1 cellular context compared by ENCODE assay signal in the genomic region with DNA sequence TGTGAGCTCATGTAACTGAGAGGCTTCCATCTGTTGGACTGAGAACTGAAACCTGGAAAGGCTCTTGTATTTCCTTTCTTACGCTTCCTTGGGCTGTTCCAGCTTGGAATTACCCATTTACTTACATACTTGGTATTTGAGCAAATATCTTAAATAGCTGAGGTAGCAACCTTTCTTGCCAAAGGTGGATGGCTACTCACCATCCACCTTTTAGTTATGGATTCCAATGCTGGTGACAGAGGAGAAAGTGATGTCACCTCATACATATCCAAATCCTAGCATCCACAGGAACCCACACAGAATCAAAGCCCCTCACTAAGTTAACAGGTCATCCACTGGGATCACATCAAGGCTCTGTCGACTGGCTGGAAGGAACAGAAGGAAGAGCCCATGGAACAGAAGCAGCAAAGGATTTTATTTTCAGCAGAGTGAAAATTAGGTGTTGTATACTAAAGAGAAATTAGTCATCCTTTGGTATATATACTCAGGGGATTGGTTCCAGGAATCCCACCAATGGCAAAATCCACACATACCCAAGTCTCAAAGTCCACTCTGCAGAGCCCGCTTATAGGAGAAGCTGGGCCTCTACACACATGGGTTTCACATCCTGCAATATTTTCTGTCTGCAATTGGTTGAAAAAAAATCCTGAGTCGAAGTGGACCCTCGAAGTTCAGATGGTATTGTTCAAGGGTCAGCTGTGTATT.
TF ChIP-seq lines count a peak whose summit lies in the region.

No MANE protein-coding gene starts in this region.

TF ChIP-seq in GM23338, 12 proteins besides CTCF, POLR2A, EP300 and RAD21 (continued from another document):
- TF ChIP-seq, protein P1, sequence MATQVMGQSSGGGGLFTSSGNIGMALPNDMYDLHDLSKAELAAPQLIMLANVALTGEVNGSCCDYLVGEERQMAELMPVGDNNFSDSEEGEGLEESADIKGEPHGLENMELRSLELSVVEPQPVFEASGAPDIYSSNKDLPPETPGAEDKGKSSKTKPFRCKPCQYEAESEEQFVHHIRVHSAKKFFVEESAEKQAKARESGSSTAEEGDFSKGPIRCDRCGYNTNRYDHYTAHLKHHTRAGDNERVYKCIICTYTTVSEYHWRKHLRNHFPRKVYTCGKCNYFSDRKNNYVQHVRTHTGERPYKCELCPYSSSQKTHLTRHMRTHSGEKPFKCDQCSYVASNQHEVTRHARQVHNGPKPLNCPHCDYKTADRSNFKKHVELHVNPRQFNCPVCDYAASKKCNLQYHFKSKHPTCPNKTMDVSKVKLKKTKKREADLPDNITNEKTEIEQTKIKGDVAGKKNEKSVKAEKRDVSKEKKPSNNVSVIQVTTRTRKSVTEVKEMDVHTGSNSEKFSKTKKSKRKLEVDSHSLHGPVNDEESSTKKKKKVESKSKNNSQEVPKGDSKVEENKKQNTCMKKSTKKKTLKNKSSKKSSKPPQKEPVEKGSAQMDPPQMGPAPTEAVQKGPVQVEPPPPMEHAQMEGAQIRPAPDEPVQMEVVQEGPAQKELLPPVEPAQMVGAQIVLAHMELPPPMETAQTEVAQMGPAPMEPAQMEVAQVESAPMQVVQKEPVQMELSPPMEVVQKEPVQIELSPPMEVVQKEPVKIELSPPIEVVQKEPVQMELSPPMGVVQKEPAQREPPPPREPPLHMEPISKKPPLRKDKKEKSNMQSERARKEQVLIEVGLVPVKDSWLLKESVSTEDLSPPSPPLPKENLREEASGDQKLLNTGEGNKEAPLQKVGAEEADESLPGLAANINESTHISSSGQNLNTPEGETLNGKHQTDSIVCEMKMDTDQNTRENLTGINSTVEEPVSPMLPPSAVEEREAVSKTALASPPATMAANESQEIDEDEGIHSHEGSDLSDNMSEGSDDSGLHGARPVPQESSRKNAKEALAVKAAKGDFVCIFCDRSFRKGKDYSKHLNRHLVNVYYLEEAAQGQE (IDR thresholded peaks at IDR 0.05; ENCODE audit: unreplicated experiment), result no peak
- TF ChIP-seq ZNF331 (CRISPR knock-in tag; IDR thresholded peaks at IDR 0.05; ENCODE audit: low read depth) (no peak), NANOG (IDR thresholded peaks at IDR 0.05; ENCODE audit: borderline replicate concordance) (no peak), CREB1 (CRISPR knock-in tag; IDR thresholded peaks at IDR 0.05; ENCODE audit: low read depth) (no peak), EZH2 (IDR thresholded peaks at IDR 0.05; ENCODE audit: low read depth, unreplicated experiment) (no peak), JUNB (IDR thresholded peaks at IDR 0.05; ENCODE audit: unreplicated experiment) (no peak), EZH2phosphoT487 (IDR thresholded peaks at IDR 0.05; ENCODE audit: unreplicated experiment) (no peak)
- TF ChIP-seq, protein P2, sequence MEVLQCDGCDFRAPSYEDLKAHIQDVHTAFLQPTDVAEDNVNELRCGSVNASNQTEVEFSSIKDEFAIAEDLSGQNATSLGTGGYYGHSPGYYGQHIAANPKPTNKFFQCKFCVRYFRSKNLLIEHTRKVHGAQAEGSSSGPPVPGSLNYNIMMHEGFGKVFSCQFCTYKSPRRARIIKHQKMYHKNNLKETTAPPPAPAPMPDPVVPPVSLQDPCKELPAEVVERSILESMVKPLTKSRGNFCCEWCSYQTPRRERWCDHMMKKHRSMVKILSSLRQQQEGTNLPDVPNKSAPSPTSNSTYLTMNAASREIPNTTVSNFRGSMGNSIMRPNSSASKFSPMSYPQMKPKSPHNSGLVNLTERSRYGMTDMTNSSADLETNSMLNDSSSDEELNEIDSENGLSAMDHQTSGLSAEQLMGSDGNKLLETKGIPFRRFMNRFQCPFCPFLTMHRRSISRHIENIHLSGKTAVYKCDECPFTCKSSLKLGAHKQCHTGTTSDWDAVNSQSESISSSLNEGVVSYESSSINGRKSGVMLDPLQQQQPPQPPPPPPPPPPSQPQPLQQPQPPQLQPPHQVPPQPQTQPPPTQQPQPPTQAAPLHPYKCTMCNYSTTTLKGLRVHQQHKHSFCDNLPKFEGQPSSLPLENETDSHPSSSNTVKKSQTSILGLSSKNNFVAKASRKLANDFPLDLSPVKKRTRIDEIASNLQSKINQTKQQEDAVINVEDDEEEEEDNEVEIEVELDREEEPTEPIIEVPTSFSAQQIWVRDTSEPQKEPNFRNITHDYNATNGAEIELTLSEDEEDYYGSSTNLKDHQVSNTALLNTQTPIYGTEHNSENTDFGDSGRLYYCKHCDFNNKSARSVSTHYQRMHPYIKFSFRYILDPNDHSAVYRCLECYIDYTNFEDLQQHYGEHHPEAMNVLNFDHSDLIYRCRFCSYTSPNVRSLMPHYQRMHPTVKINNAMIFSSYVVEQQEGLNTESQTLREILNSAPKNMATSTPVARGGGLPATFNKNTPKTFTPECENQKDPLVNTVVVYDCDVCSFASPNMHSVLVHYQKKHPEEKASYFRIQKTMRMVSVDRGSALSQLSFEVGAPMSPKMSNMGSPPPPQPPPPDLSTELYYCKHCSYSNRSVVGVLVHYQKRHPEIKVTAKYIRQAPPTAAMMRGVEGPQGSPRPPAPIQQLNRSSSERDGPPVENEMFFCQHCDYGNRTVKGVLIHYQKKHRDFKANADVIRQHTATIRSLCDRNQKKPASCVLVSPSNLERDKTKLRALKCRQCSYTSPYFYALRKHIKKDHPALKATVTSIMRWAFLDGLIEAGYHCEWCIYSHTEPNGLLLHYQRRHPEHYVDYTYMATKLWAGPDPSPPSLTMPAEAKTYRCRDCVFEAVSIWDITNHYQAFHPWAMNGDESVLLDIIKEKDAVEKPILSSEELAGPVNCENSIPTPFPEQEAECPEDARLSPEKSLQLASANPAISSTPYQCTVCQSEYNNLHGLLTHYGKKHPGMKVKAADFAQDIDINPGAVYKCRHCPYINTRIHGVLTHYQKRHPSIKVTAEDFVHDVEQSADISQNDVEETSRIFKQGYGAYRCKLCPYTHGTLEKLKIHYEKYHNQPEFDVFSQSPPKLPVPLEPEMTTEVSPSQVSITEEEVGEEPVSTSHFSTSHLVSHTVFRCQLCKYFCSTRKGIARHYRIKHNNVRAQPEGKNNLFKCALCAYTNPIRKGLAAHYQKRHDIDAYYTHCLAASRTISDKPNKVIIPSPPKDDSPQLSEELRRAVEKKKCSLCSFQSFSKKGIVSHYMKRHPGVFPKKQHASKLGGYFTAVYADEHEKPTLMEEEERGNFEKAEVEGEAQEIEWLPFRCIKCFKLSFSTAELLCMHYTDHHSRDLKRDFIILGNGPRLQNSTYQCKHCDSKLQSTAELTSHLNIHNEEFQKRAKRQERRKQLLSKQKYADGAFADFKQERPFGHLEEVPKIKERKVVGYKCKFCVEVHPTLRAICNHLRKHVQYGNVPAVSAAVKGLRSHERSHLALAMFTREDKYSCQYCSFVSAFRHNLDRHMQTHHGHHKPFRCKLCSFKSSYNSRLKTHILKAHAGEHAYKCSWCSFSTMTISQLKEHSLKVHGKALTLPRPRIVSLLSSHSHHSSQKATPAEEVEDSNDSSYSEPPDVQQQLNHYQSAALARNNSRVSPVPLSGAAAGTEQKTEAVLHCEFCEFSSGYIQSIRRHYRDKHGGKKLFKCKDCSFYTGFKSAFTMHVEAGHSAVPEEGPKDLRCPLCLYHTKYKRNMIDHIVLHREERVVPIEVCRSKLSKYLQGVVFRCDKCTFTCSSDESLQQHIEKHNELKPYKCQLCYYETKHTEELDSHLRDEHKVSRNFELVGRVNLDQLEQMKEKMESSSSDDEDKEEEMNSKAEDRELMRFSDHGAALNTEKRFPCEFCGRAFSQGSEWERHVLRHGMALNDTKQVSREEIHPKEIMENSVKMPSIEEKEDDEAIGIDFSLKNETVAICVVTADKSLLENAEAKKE (CRISPR knock-in tag; IDR thresholded peaks at IDR 0.05), result no peak
